In the genomic region with DNA sequence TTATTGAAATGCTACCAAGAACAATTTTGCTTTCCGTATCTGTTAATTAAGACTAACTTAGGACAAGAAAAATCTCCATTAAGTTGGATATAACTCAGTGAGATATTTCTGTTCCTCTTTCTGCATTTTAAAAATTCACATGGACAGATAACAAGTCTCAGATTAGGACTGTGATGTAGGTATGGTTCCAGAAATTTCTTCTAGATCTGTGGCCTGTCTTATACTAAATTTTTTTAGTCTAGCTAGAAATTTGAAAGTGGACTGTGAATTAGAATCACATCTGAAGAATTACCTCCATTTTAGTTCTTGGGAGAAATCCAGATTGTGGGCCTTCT, we compare ENCODE assay signal across 26 cellular contexts.
"Had no signal": no experiment of that assay in that cellular context is flagged by ENCODE, and none has a peak within 500 bp of the region (broad histone marks: within the 10 kb centered on the region; RNA-seq: fewer than 3 reads in every experiment).

No MANE protein-coding gene starts in this region.

- H3K4me3 Mint-ChIP-seq: activated naive CD8-positive, alpha-beta T cell treated with anti-CD3 and anti-CD28 coated beads, Interleukin-2, amount 10 ng/mL, durations not matched to agents 7 days and 5 days; central memory CD8-positive, alpha-beta T cell; neural crest cell; type B pancreatic cell had no signal

- H3K4me3 ChIP-seq: breast epithelium, gastrocnemius medialis, left lung, lung, thoracic aorta, vagina had no signal

- H3K4me1 ChIP-seq: breast epithelium had no signal

- H3K9me3 ChIP-seq: gastrocnemius medialis, thoracic aorta had no signal

- H3K27me3 Mint-ChIP-seq: activated naive CD8-positive, alpha-beta T cell treated with anti-CD3 and anti-CD28 coated beads, Interleukin-2, amount 10 ng/mL, durations not matched to agents 7 days and 5 days; central memory CD8-positive, alpha-beta T cell; naive thymus-derived CD4-positive, alpha-beta T cell; progenitor cell of endocrine pancreas; type B pancreatic cell had no signal

- H3K27ac ChIP-seq: breast epithelium, gastrocnemius medialis, left lung, thoracic aorta, vagina, WERI-Rb-1 had no signal

- H3K27me3 ChIP-seq: breast epithelium, gastrocnemius medialis, left lung, vagina had no signal

- H3K9me3 Mint-ChIP-seq: central memory CD8-positive, alpha-beta T cell had no signal

- DNase-seq: activated CD4-positive, CD25-positive, alpha-beta regulatory T cell treated with anti-CD3 and anti-CD28 coated beads, Interleukin-2, amount 50 U/mL, for 72 hours; activated naive CD4-positive, alpha-beta T cell; activated naive CD8-positive, alpha-beta T cell treated with anti-CD3 and anti-CD28 coated beads, Interleukin-2, amount 10 ng/mL, durations not matched to agents 7 days and 5 days; activated T-cell treated with anti-CD3 and anti-CD28 coated beads, Interleukin-2, amount 50 U/mL, for 1 hour; amniotic stem cell; effector memory CD4-positive, alpha-beta T cell; gastrocnemius medialis; hippocampal formation; kidney glomerular epithelial cell; naive thymus-derived CD4-positive, alpha-beta T cell; retina; stimulated activated CD4-positive, alpha-beta T cell treated with anti-CD3 and anti-CD28 coated beads, Interleukin-2, amount 100 ng/mL, for 48 hours; stimulated activated CD8-positive, alpha-beta memory T cell treated with anti-CD3 and anti-CD28 coated beads, Interleukin-4, amount 100 ng/mL, for 48 hours; stimulated activated naive CD4-positive, alpha-beta T cell; WERI-Rb-1 had no signal

- ATAC-seq: esophagus mucosa; gastrocnemius medialis; left lung; naive thymus-derived CD4-positive, alpha-beta T cell had no signal

- H3K27ac Mint-ChIP-seq: activated naive CD8-positive, alpha-beta T cell treated with anti-CD3 and anti-CD28 coated beads, Interleukin-2, amount 10 ng/mL, durations not matched to agents 7 days and 5 days; activated T-helper 2 cell treated with anti-CD3 and anti-CD28 coated beads, Interferon-gamma antibody, Interleukin-2, Interleukin-4, amounts not matched to agents 10 μg/mL and 5 μg/mL and 100 μg/mL, durations not matched to agents 14 hours and 24 hours and 36 hours; progenitor cell of endocrine pancreas; type B pancreatic cell had no signal
